ENCODE assay signal across 8 cellular contexts in genomic region chr1:25336922-25337354, GRCh38. TPM values are rescaled to one million over a fixed set of nuclear protein-coding genes. Genes with fewer than 3 reads are reported as not detected.
DNase-seq lines count a peak whose midpoint lies in the region; ATAC-seq and TF ChIP-seq lines count a peak whose summit lies in the region.
"Not testable (repeated sequence)": the region's sequence is repeated elsewhere in the genome, so short reads cannot be mapped to it uniquely, and the experiment has no call there.

No MANE protein-coding gene starts in this region.

- CTCF ChIA-PET in PC-9 (lab: Charles Lee) = not testable (repeated sequence)

- H3K79me2 ChIP-seq in ACC112 (ENCODE audit: control insufficient read depth, insufficient read depth, low read length, unreplicated experiment) = peaks cover 40% of the 10 kb centered on the region
- H3K79me2 ChIP-seq in PC-9 (ENCODE audit: low read depth) = peaks cover 30% of the 10 kb centered on the region

- not testable (repeated sequence) for H3K27me3 ChIP-seq in ACC112 (ENCODE audit: insufficient read depth, low read length); PC-9 (ENCODE audit: insufficient read depth, low read depth); liver (ENCODE audit: control insufficient read depth in 4 of 4, insufficient read depth in 4 of 4, low read length in 3 of 4)

- H3K9me3 Mint-ChIP-seq in activated T-helper 17 cell treated with anti-CD3 and anti-CD28 coated beads, Interleukin-2, amount 50 U/mL, for 72 hours; endothelial cell (ENCODE audit: unreplicated experiment): not testable (repeated sequence)

- peaks cover 59% of the 10 kb centered on the region for H3K36me3 Mint-ChIP-seq in activated T-helper 17 cell treated with anti-CD3 and anti-CD28 coated beads, Interleukin-2, amount 50 U/mL, for 72 hours (ENCODE audit: low read depth)
- not testable (repeated sequence) for H3K36me3 Mint-ChIP-seq in endothelial cell (ENCODE audit: low read depth, unreplicated experiment)

- H3K4me3 Mint-ChIP-seq in activated T-helper 17 cell treated with anti-CD3 and anti-CD28 coated beads, Interleukin-2, amount 50 U/mL, for 72 hours = peak overlapping the region; percentile 98
- H3K4me3 Mint-ChIP-seq in endothelial cell (ENCODE audit: unreplicated experiment) = peak overlapping the region; percentile 96

- peak overlapping the region in 1 of 2 donors; percentile 83 for H3K9ac ChIP-seq in liver (ENCODE audit: low read depth in 1 of 2, low read length in 2 of 2)

- H3K36me3 ChIP-seq in ACC112 (ENCODE audit: insufficient read depth, low read length); PC-9 (ENCODE audit: low read depth); liver (ENCODE audit: control insufficient read depth in 4 of 4, insufficient read depth in 3 of 4, low read depth in 1 of 4, low read length in 3 of 4): not testable (repeated sequence)

- not testable (repeated sequence) for BruUV-seq in PC-9 (replicated peaks; lab: Mats Ljungman, UMichigan)

- not testable (repeated sequence) for H3K9me3 ChIP-seq in PC-9 (ENCODE audit: insufficient read depth, low read depth); liver (ENCODE audit: control insufficient read depth in 4 of 4, low read length in 3 of 4)

- H3K4me1 ChIP-seq in ACC112 (ENCODE audit: control insufficient read depth, insufficient read depth, low read length, unreplicated experiment) = peaks cover 16% of the 10 kb centered on the region
- peaks cover 17% of the 10 kb centered on the region for H3K4me1 ChIP-seq in PC-9 (replicated peaks; ENCODE audit: insufficient read depth)
- peaks cover 3 to 12% (median 8%) of the 10 kb centered on the region in 4 donors for H3K4me1 ChIP-seq in liver (ENCODE audit: control insufficient read depth in 4 of 4, insufficient read depth in 4 of 4, low read length in 3 of 4)

- not testable (repeated sequence) for TF ChIP-seq CTCF in PC-9 (conservative IDR thresholded peaks at IDR 0.05); endothelial cell (IDR thresholded peaks at IDR 0.05; ENCODE audit: unreplicated experiment); liver (IDR thresholded peaks at IDR 0.05; ENCODE audit: low read depth, low read length, missing input control)

- DNase-seq in GM19240 (ENCODE audit: insufficient read length, low spot score) (peak; percentile 35), PC-9 (peak in 1 of 2 experiments; percentile 34), endothelial cell (ENCODE audit: low spot score) (peak; percentile 46)
- not testable (repeated sequence) for DNase-seq in skeletal muscle cell (ENCODE audit: low read depth)

- H3K27ac Mint-ChIP-seq in activated T-helper 17 cell treated with anti-CD3 and anti-CD28 coated beads, Interleukin-2, amount 50 U/mL, for 72 hours = peak overlapping the region; percentile 96
- H3K27ac Mint-ChIP-seq in endothelial cell (ENCODE audit: unreplicated experiment) = not testable (repeated sequence)

- not testable (repeated sequence) for H2AFZ ChIP-seq in ACC112 (ENCODE audit: low read length, unreplicated experiment)
- peak overlapping the region; percentile 11; the same call in 1 of the 2 replicates for H2AFZ ChIP-seq in PC-9

- not testable (repeated sequence) for TF ChIP-seq RAD21 in liver (IDR thresholded peaks at IDR 0.05)

- H3F3A ChIP-seq in PC-9 (ENCODE audit: insufficient read depth, low read depth) = not testable (repeated sequence)

- H3K9me2 ChIP-seq in PC-9 (ENCODE audit: insufficient read depth) = not testable (repeated sequence)

- POLR2A ChIA-PET in PC-9 (lab: Charles Lee; ENCODE audit: unreplicated experiment) = not testable (repeated sequence)

- H3K27me3 Mint-ChIP-seq in activated T-helper 17 cell treated with anti-CD3 and anti-CD28 coated beads, Interleukin-2, amount 50 U/mL, for 72 hours; endothelial cell (ENCODE audit: unreplicated experiment): not testable (repeated sequence)

- peak overlapping the region; percentile 36; the same call in 1 of the 2 replicates for H3K27ac ChIP-seq in ACC112 (ENCODE audit: low read depth, low read length)
- H3K27ac ChIP-seq in PC-9 = not testable (repeated sequence)
- H3K27ac ChIP-seq in liver (ENCODE audit: low read depth in 1 of 2, low read length in 2 of 2) = peak overlapping the region; percentile 41 to 61

- intact Hi-C loops in PC-9 (cut with micrococcal nuclease; ENCODE audit: unreplicated experiment) = not testable (repeated sequence)

- H3K4me3 ChIP-seq in ACC112 (ENCODE audit: low read depth, low read length) = peak overlapping the region; percentile 94
- peak overlapping the region; percentile 68 for H3K4me3 ChIP-seq in PC-9
- peak overlapping the region; percentile 50 to 95 (median 79) for H3K4me3 ChIP-seq in liver (ENCODE audit: low read depth in 1 of 3, low read length in 3 of 3)
- H3K4me3 ChIP-seq in skeletal muscle cell (ENCODE audit: low read depth, low read length) = peak overlapping the region; percentile 60

- ATAC-seq in HG03442 (IDR thresholded peaks at IDR 0.05; ENCODE audit: unreplicated experiment) = peak; percentile 24
- ATAC-seq in activated T-helper 17 cell treated with anti-CD3 and anti-CD28 coated beads, Interleukin-2, amount 50 U/mL, for 72 hours (replicated peaks) = peak; percentile 15

- peaks cover 10% of the 10 kb centered on the region for H3K4me1 Mint-ChIP-seq in activated T-helper 17 cell treated with anti-CD3 and anti-CD28 coated beads, Interleukin-2, amount 50 U/mL, for 72 hours
- H3K4me1 Mint-ChIP-seq in endothelial cell (ENCODE audit: unreplicated experiment) = peaks cover 20% of the 10 kb centered on the region

- H4K20me1 ChIP-seq in PC-9 (ENCODE audit: insufficient read depth) = not testable (repeated sequence)

- peak overlapping the region; percentile 80 for H3K4me2 ChIP-seq in PC-9

- whole genome bisulfite sequencing in liver = under 1% methylated on average over 26 of the region's 29 CpGs

RNA-seq across cellular contexts. Expression of gene TMEM50A, which starts 1.2 kb away (rescaled TPM):
- 59.4 and 81.9 TPM in 2 replicates for total RNA-seq in PC-9 (2021)
- 100 to 1,000 TPM in 1 of 2 donors, 10 to 100 TPM in 1; 76.3 to 125 TPM for total RNA-seq in activated T-helper 17 cell treated with anti-CD3 and anti-CD28 coated beads, Interleukin-2, amount 50 U/mL, for 72 hours
- total RNA-seq in endothelial cell (ENCODE audit: unreplicated experiment) = 108 TPM
- total RNA-seq in liver = 10 to 100 TPM; 33.9 to 42.4 TPM
- polyA plus RNA-seq in liver = 10 to 100 TPM; 22.4 to 64.2 TPM
